11 cellular contexts compared by ENCODE assay signal in genomic region chr7:151011097-151011409, GRCh38. TPM values are rescaled to one million over a fixed set of nuclear protein-coding genes. Genes with fewer than 3 reads are reported as not detected.
DNase-seq lines count a peak whose midpoint lies in the region; ATAC-seq and TF ChIP-seq lines count a peak whose summit lies in the region.
"Had no signal": no experiment of that assay in that cellular context is flagged by ENCODE, and none has a peak within 500 bp of the region (broad histone marks: within the 10 kb centered on the region; RNA-seq: fewer than 3 reads in every experiment).

No MANE protein-coding gene starts in this region.

- CTCF ChIA-PET in T-cell (lab: Charles Lee) = interaction anchor here (0.5 to 1.7 kb wide), 6 partner anchors 8 to 1164 kb away, joined by 3 to 6 read pairs (median 4); partner anchors contain the start of gene ABCB8 (in 1 of the 2)

- peak overlapping the region; percentile 88 for H3K27ac Mint-ChIP-seq in T-cell

- TF ChIP-seq CTCF in heart right ventricle (IDR thresholded peaks at IDR 0.05) (no peak), esophagus squamous epithelium (IDR thresholded peaks at IDR 0.05) (no peak), spleen (IDR thresholded peaks at IDR 0.05 in 8 of 11, conservative IDR thresholded peaks at IDR 0.05 in 3 of 11) (no peak), thyroid gland (IDR thresholded peaks at IDR 0.05) (no peak)

- TF ChIP-seq POLR2A in esophagus squamous epithelium (IDR thresholded peaks at IDR 0.05) = no peak
- TF ChIP-seq POLR2A in spleen (IDR thresholded peaks at IDR 0.05) = no peak
- TF ChIP-seq POLR2A in thyroid gland (IDR thresholded peaks at IDR 0.05) = no peak

- DNase-seq in Right ventricle myocardium inferior (ENCODE audit: missing footprints) = peak; percentile 21
- no peak for DNase-seq in heart right ventricle
- no peak for DNase-seq in T-cell
- DNase-seq in esophagus squamous epithelium (lab: John Stamatoyannopoulos, UW) = no peak
- DNase-seq in spleen = no peak
- no peak for DNase-seq in thyroid gland
- DNase-seq in aorta = no peak
- no peak for DNase-seq in SW 1271 (lab: John Stamatoyannopoulos, UW)
- DNase-seq: stimulated activated CD4-positive, alpha-beta T cell treated with anti-CD3 and anti-CD28 coated beads, Interleukin-2, amount 100 ng/mL, for 48 hours had no signal

- intact Hi-C loops in Right ventricle myocardium inferior (cut with DNase I) = no loop called here
- intact Hi-C loops in heart right ventricle (cut with DNase I) = loop anchor here in 2 of 10 donors (10.0 kb wide), 2 partner anchors 46 to 116 kb away; no protein-coding TSS in a partner anchor
- intact Hi-C loops in esophagus squamous epithelium (cut with DNase I) = no loop called here
- intact Hi-C loops in spleen (cut with DNase I; ENCODE audit: low total_unique reads) = no loop called here
- intact Hi-C loops in thyroid gland (cut with DNase I) = no loop called here
- intact Hi-C loops in aorta (cut with DNase I) = no loop called here

- H3K9me3 ChIP-seq in heart right ventricle (no peaks in the 10 kb centered on the region), esophagus squamous epithelium (no peaks in the 10 kb centered on the region), spleen (no peaks in the 10 kb centered on the region), thyroid gland (no peaks in the 10 kb centered on the region), aorta (ENCODE audit: control insufficient read depth, low read length) (no peaks in the 10 kb centered on the region)

- POLR2A ChIA-PET in T-cell (lab: Charles Lee) = interaction anchor here in 1 of 2 donors (1.8 kb wide), 1 partner anchor 17 kb away, joined by 4 read pairs; the partner anchor contains the start of gene ABCB8

- peak overlapping the region in 2 of 3 donors; percentile 51 to 76 for H3K4me3 Mint-ChIP-seq in T-cell

- H3K27me3 ChIP-seq in heart right ventricle (peaks cover 0 to 19% (median 5%) of the 10 kb centered on the region in 7 donors), esophagus squamous epithelium (peaks cover 0 to 91% (median 5%) of the 10 kb centered on the region in 4 donors), spleen (replicated peaks in 1 of 7) (peaks cover 0 to 41% (median 0%) of the 10 kb centered on the region in 7 donors), thyroid gland (peaks cover 4% of the 10 kb centered on the region), aorta (ENCODE audit: control insufficient read depth in 1 of 2, insufficient read depth in 2 of 2, low read length in 1 of 2) (no peaks in the 10 kb centered on the region)

- peaks cover 0 to 30% (median 0%) of the 10 kb centered on the region in 9 donors for H3K36me3 ChIP-seq in heart right ventricle
- no peaks in the 10 kb centered on the region for H3K36me3 ChIP-seq in esophagus squamous epithelium
- H3K36me3 ChIP-seq in spleen = peaks cover 0 to 55% (median 0%) of the 10 kb centered on the region in 6 donors
- no peaks in the 10 kb centered on the region for H3K36me3 ChIP-seq in thyroid gland
- no peaks in the 10 kb centered on the region for H3K36me3 ChIP-seq in aorta (ENCODE audit: control insufficient read depth in 1 of 2, insufficient read depth in 2 of 2, low read length in 1 of 2)

- H3K27ac ChIP-seq in heart right ventricle (peak overlapping the region in 2 of 10 donors; percentile 15 to 50), esophagus squamous epithelium (peak overlapping the region in 3 of 4 donors; percentile 44 to 63 (median 58)), spleen (peak overlapping the region in 7 of 8 donors; percentile 58 to 83 (median 77)), thyroid gland (no peak overlapping the region), aorta (ENCODE audit: low read depth in 1 of 2, low read length in 2 of 2) (no peak overlapping the region)
- H3K27ac ChIP-seq: parathyroid adenoma had no signal

- WGBS in heart right ventricle, 2 donors = 50 to 65% methylated on average over 1 of the region's 1 CpG
- WGBS in esophagus squamous epithelium, 2 donors = no CpG with 5 or more reads among the region's 1 CpG
- 23 to 68% (median 50%) methylated on average over 1 of the region's 1 CpG for WGBS in spleen, 5 donors
- 70% methylated on average over 1 of the region's 1 CpG; no CpG with 5 or more reads in 1 of the 2 donors for WGBS in thyroid gland, 2 donors
- 67 to 70% methylated on average over 1 of the region's 1 CpG for WGBS in aorta, 2 donors

- no peaks in the 10 kb centered on the region for H3K9me3 Mint-ChIP-seq in T-cell

- no peak for ATAC-seq in Right ventricle myocardium inferior
- no peak for ATAC-seq in heart right ventricle
- ATAC-seq in T-cell (replicated peaks in 1 of 4) = no peak
- ATAC-seq in aorta (ENCODE audit: low FRiP score) = no peak

- H3K27me3 Mint-ChIP-seq in T-cell = peaks cover 0 to 2% of the 10 kb centered on the region in 2 donors

- peaks cover 10% of the 10 kb centered on the region for H3K36me3 Mint-ChIP-seq in T-cell

- no peak overlapping the region for H3K4me3 ChIP-seq in heart right ventricle
- H3K4me3 ChIP-seq in esophagus squamous epithelium = no peak overlapping the region
- no peak overlapping the region for H3K4me3 ChIP-seq in spleen
- no peak overlapping the region for H3K4me3 ChIP-seq in thyroid gland (replicated peaks in 1 of 3)
- no peak overlapping the region for H3K4me3 ChIP-seq in aorta (ENCODE audit: low read length in 2 of 2)

- peaks cover 75 to 88% (median 76%) of the 10 kb centered on the region in 3 donors for H3K4me1 Mint-ChIP-seq in T-cell

- H3K4me1 ChIP-seq in heart right ventricle = peaks cover 10 to 86% (median 58%) of the 10 kb centered on the region in 9 donors
- H3K4me1 ChIP-seq in esophagus squamous epithelium = peaks cover 12 to 87% (median 35%) of the 10 kb centered on the region in 3 donors
- peaks cover 70 to 100% (median 89%) of the 10 kb centered on the region in 6 donors for H3K4me1 ChIP-seq in spleen
- H3K4me1 ChIP-seq in thyroid gland = peaks cover 7 to 33% of the 10 kb centered on the region in 2 donors
- no peaks in the 10 kb centered on the region for H3K4me1 ChIP-seq in aorta (ENCODE audit: control insufficient read depth in 1 of 2, insufficient read depth in 2 of 2, low read length in 2 of 2)
- H3K4me1 ChIP-seq: parathyroid adenoma had no signal

RNA-seq across cellular contexts. Expression of gene ATG9B, which starts 13.2 kb away (rescaled TPM):
- total RNA-seq in Right ventricle myocardium inferior (not detected), heart right ventricle (under 1 TPM in 3 of 10 donors, not detected in 7; 0.09 to 0.39 (median 0.10) TPM), T-cell (10 to 100 TPM; 24.0 to 37.0 (median 31.8) TPM), esophagus squamous epithelium (10 to 100 TPM in 2 of 4 donors, 1 to 10 TPM in 2; 1.5 to 45.2 (median 12.8) TPM), spleen (1 to 10 TPM in 6 of 7 donors, under 1 TPM in 1; 0.66 to 3.8 (median 2.8) TPM), thyroid gland (under 1 TPM in 1 of 4 donors, not detected in 3; 0.27 TPM), aorta (under 1 TPM in 1 of 2 donors, not detected in 1; 0.12 TPM)
- polyA plus RNA-seq in heart right ventricle (under 1 TPM; 0.45 to 0.59 TPM), spleen (1 to 10 TPM; 1.8 to 3.7 (median 1.9) TPM), aorta (not detected)
- total RNA-seq: liver had no signal

RNA-seq across cellular contexts. Expression of gene ABCB8, which starts 17.2 kb away (rescaled TPM):
- total RNA-seq in Right ventricle myocardium inferior (24.5 TPM), heart right ventricle (10 to 100 TPM; 20.9 to 32.4 (median 24.6) TPM), T-cell (10 to 100 TPM; 72.4 to 83.0 (median 74.8) TPM), esophagus squamous epithelium (10 to 100 TPM; 23.1 to 41.0 (median 26.1) TPM), spleen (10 to 100 TPM; 22.5 to 42.6 (median 29.1) TPM), thyroid gland (10 to 100 TPM; 39.0 to 74.2 (median 60.9) TPM), aorta (10 to 100 TPM; 18.7 to 30.8 TPM)
- polyA plus RNA-seq in heart right ventricle (10 to 100 TPM; 16.7 to 42.2 TPM), spleen (10 to 100 TPM; 12.9 to 21.1 (median 17.2) TPM), aorta (10 to 100 TPM in 1 of 2 donors, 1 to 10 TPM in 1; 5.5 to 39.7 TPM)

RNA-seq across cellular contexts. Expression of gene NOS3, which starts 20.2 kb away (rescaled TPM):
- total RNA-seq in Right ventricle myocardium inferior = 19.4 TPM
- 10 to 100 TPM in 9 of 10 donors, 1 to 10 TPM in 1; 10.0 to 53.3 (median 13.3) TPM for total RNA-seq in heart right ventricle
- polyA plus RNA-seq in heart right ventricle = 10 to 100 TPM; 11.1 to 25.5 TPM
- 10 to 100 TPM in 1 of 5 donors, 1 to 10 TPM in 4; 4.8 to 10.1 (median 5.0) TPM for total RNA-seq in T-cell
- 1 to 10 TPM; 1.4 to 3.2 (median 2.2) TPM for total RNA-seq in esophagus squamous epithelium
- 100 to 1,000 TPM; 106 to 455 (median 187) TPM for total RNA-seq in spleen
- 10 to 100 TPM; 11.9 to 81.1 (median 28.4) TPM for polyA plus RNA-seq in spleen
- total RNA-seq in thyroid gland = 1 to 10 TPM; 5.2 to 8.1 (median 6.3) TPM
- total RNA-seq in aorta = 10 to 100 TPM; 28.1 to 32.4 TPM
- polyA plus RNA-seq in aorta = 10 to 100 TPM in 1 of 2 donors, under 1 TPM in 1; 0.63 to 17.3 TPM

RNA-seq across cellular contexts. Expression of gene KCNH2, which starts 32.9 kb away (rescaled TPM):
- total RNA-seq in Right ventricle myocardium inferior (97.3 TPM), heart right ventricle (100 to 1,000 TPM in 1 of 10 donors, 10 to 100 TPM in 9; 63.2 to 126 (median 78.4) TPM), T-cell (1 to 10 TPM; 2.9 to 4.6 (median 3.0) TPM), esophagus squamous epithelium (1 to 10 TPM in 1 of 4 donors, under 1 TPM in 3; 0.19 to 2.5 (median 0.72) TPM), spleen (1 to 10 TPM; 1.6 to 5.1 (median 2.8) TPM), thyroid gland (under 1 TPM; 0.33 to 0.93 (median 0.63) TPM), aorta (1 to 10 TPM in 1 of 2 donors, under 1 TPM in 1; 0.65 to 2.4 TPM)
- polyA plus RNA-seq in heart right ventricle (10 to 100 TPM; 50.2 to 99.9 TPM), spleen (1 to 10 TPM in 2 of 3 donors, under 1 TPM in 1; 0.67 to 2.5 (median 1.3) TPM), aorta (under 1 TPM; 0.23 to 0.63 TPM)

RNA-seq across cellular contexts. Expression of gene ASIC3, which starts 37.3 kb away (rescaled TPM):
- 5.5 TPM for total RNA-seq in Right ventricle myocardium inferior
- 10 to 100 TPM in 1 of 10 donors, 1 to 10 TPM in 9; 3.2 to 12.5 (median 5.6) TPM for total RNA-seq in heart right ventricle
- polyA plus RNA-seq in heart right ventricle = 10 to 100 TPM in 1 of 2 donors, 1 to 10 TPM in 1; 3.7 to 38.8 TPM
- 10 to 100 TPM in 4 of 5 donors, 1 to 10 TPM in 1; 9.8 to 16.0 (median 11.9) TPM for total RNA-seq in T-cell
- total RNA-seq in esophagus squamous epithelium = under 1 TPM in 2 of 4 donors, not detected in 2; 0.40 to 0.95 TPM
- total RNA-seq in spleen = 1 to 10 TPM; 1.5 to 5.0 (median 2.9) TPM
- polyA plus RNA-seq in spleen = 1 to 10 TPM; 1.1 to 3.7 (median 2.6) TPM
- total RNA-seq in thyroid gland = 1 to 10 TPM in 3 of 4 donors, not detected in 1; 1.2 to 2.6 (median 1.5) TPM
- total RNA-seq in aorta = 1 to 10 TPM; 1.7 to 2.9 TPM
- polyA plus RNA-seq in aorta = 1 to 10 TPM in 1 of 2 donors, not detected in 1; 7.1 TPM

Comparison
In these comparisons a context has a peak if more than half of its experiments do, and no peak if none do; other contexts are left out.
1. H3K27ac ChIP-seq: peak in esophagus squamous epithelium (3 of 4) and spleen (7 of 8); none in thyroid gland (0 of 3) and aorta (0 of 2).